22 cellular contexts compared by ENCODE assay signal in the genomic region with DNA sequence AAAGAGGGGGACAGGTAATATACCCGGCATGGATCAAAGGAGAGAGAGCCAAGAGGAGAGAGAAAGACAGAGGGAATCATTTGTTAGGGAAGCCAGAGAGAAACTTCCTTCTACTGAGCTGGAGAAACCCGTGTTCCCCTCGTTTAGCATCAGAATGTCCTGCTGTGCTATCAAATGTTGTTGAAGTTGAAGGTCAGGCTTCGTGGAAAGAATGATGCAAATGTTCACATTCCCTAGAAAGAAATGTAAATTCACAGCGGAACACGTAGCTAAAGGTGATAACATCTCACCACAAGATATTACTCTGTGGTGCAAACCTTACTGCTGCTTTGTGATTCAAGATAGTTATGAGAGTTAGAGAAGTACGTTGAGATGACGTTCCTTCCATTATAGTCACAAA.
"Had no signal": no experiment of that assay in that cellular context is flagged by ENCODE, and none has a peak within 500 bp of the region (broad histone marks: within the 10 kb centered on the region; RNA-seq: fewer than 3 reads in every experiment).

No MANE protein-coding gene starts in this region.

- H3K27ac ChIP-seq: body of pancreas, colonic mucosa, left lung, tibial artery had no signal

- H3K4me1 ChIP-seq: body of pancreas, colonic mucosa, left lung, tibial artery had no signal

- DNase-seq: activated B cell treated with CpG ODN at 0.5 μM for 24 hours; activated CD4-positive, alpha-beta memory T cell treated with anti-CD3 and anti-CD28 coated beads for 36 hours; activated CD4-positive, alpha-beta T cell treated with anti-CD3 and anti-CD28 coated beads for 4 hours; activated CD8-positive, alpha-beta memory T cell treated with anti-CD3 and anti-CD28 coated beads, Interleukin-2, amount 10 ng/mL, durations not matched to agents 7 days and 5 days; amniotic stem cell; body of pancreas; central memory CD4-positive, alpha-beta T cell; colonic mucosa; erythroblast; head of caudate nucleus; kidney; left lung; naive B cell; stimulated activated CD4-positive, alpha-beta T cell treated with anti-CD3 and anti-CD28 coated beads, Interleukin-12 subunit alpha, Interleukin-12 subunit beta, amount 100 ng/mL, for 4 hours; stimulated activated CD4-positive, alpha-beta T cell treated with anti-CD3 and anti-CD28 coated beads, Interleukin-1b, Interleukin-23, amount 100 ng/mL, for 48 hours; stimulated activated naive CD4-positive, alpha-beta T cell treated with Interleukin-2 at 50 U/mL for 16 hours; substantia nigra; T-cell; tibial artery had no signal

- H3K27me3 ChIP-seq: body of pancreas, colonic mucosa, left lung, tibial artery had no signal

- H3K4me3 ChIP-seq: body of pancreas, colonic mucosa, left lung, tibial artery had no signal

- H3K9me3 ChIP-seq: body of pancreas, colonic mucosa, left lung, tibial artery had no signal

- ATAC-seq: activated CD8-positive, alpha-beta memory T cell treated with anti-CD3 and anti-CD28 coated beads, Interleukin-2, amount 10 ng/mL, durations not matched to agents 7 days and 5 days; body of pancreas; left lung; T-cell had no signal

- FAIRE-seq: endometrium, frontal cortex, kidney, urothelium cell line had no signal

- H3K36me3 ChIP-seq: colonic mucosa, left lung, tibial artery had no signal
